In genomic region chr20:539236-539635, GRCh38 we compare ENCODE assay signal across 14 cellular contexts. TPM values are rescaled to one million over a fixed set of nuclear protein-coding genes. Genes with fewer than 3 reads are reported as not detected.
A peak's percentile ranks its signal among the peaks of the same experiment; 100 is the strongest.
DNase-seq lines count a peak whose midpoint lies in the region; ATAC-seq and TF ChIP-seq lines count a peak whose summit lies in the region.
"Had no signal": no experiment of that assay in that cellular context is flagged by ENCODE, and none has a peak within 500 bp of the region (broad histone marks: within the 10 kb centered on the region; RNA-seq: fewer than 3 reads in every experiment).

No MANE protein-coding gene starts in this region.

- H3K4me1 Mint-ChIP-seq in activated CD8-positive, alpha-beta T cell treated with anti-CD3 and anti-CD28 coated beads for 36 hours (ENCODE audit: low read depth), result peaks cover 80% of the 10 kb centered on the region
- H3K4me1 Mint-ChIP-seq in activated CD8-positive, alpha-beta T cell treated with anti-CD3 and anti-CD28 coated beads, Interleukin-2, amount 10 ng/mL, durations not matched to agents 7 days and 5 days (ENCODE audit: low read depth), result peaks cover 68% of the 10 kb centered on the region
- peaks cover 53 to 95% of the 10 kb centered on the region in 2 donors for H3K4me1 Mint-ChIP-seq in stimulated activated naive B cell treated with anti-CD40 and anti-IgM and Interleukin-4, amounts not matched to agents 10 μg/mL and 1 μg/mL and 100 μg/mL, for 72 hours
- H3K4me1 Mint-ChIP-seq in stimulated activated memory B cell treated with anti-CD40 and anti-IgM and Interleukin-4, amounts not matched to agents 10 μg/mL and 1 μg/mL and 100 μg/mL, for 72 hours, result peaks cover 84% of the 10 kb centered on the region

- peaks cover 56% of the 10 kb centered on the region for H3K4me1 ChIP-seq in OCI-LY3 (ENCODE audit: low read length)

- intact Hi-C loops in activated CD8-positive, alpha-beta T cell treated with anti-CD3 and anti-CD28 coated beads for 36 hours (cut with micrococcal nuclease), result no loop called here

- H3K9ac ChIP-seq in OCI-LY3 (ENCODE audit: low read length), result no peak overlapping the region

- peaks cover 7% of the 10 kb centered on the region; the same call in 1 of the 2 replicates for H3K9me3 ChIP-seq in OCI-LY3 (ENCODE audit: insufficient read depth, low read length)
- H3K9me3 ChIP-seq: prostate gland had no signal

- H3K79me2 ChIP-seq in OCI-LY3 (ENCODE audit: low read length), result peaks cover 94% of the 10 kb centered on the region

- H3K27me3 ChIP-seq in OCI-LY3 (ENCODE audit: low read depth, low read length), result no peaks in the 10 kb centered on the region
- H3K27me3 ChIP-seq in H7 (ENCODE audit: control insufficient read depth, insufficient read depth, low read length), result no peaks in the 10 kb centered on the region
- H3K27me3 ChIP-seq: cardiac muscle cell had no signal

- peaks cover 87% of the 10 kb centered on the region for H4K20me1 ChIP-seq in OCI-LY3 (ENCODE audit: insufficient read depth, low read length)

- H3K27ac Mint-ChIP-seq in activated CD8-positive, alpha-beta T cell treated with anti-CD3 and anti-CD28 coated beads for 36 hours, result peak overlapping the region; percentile 35
- no peak overlapping the region for H3K27ac Mint-ChIP-seq in activated CD8-positive, alpha-beta T cell treated with anti-CD3 and anti-CD28 coated beads, Interleukin-2, amount 10 ng/mL, durations not matched to agents 7 days and 5 days
- H3K27ac Mint-ChIP-seq in stimulated activated naive B cell treated with anti-CD40 and anti-IgM and Interleukin-4, amounts not matched to agents 10 μg/mL and 1 μg/mL and 100 μg/mL, for 72 hours, result peak overlapping the region; percentile 7
- H3K27ac Mint-ChIP-seq in stimulated activated memory B cell treated with anti-CD40 and anti-IgM and Interleukin-4, amounts not matched to agents 10 μg/mL and 1 μg/mL and 100 μg/mL, for 72 hours, result no peak overlapping the region

- H3K9me3 Mint-ChIP-seq in activated CD8-positive, alpha-beta T cell treated with anti-CD3 and anti-CD28 coated beads for 36 hours, result peaks cover 2% of the 10 kb centered on the region
- peaks cover 3% of the 10 kb centered on the region for H3K9me3 Mint-ChIP-seq in activated CD8-positive, alpha-beta T cell treated with anti-CD3 and anti-CD28 coated beads, Interleukin-2, amount 10 ng/mL, durations not matched to agents 7 days and 5 days (ENCODE audit: insufficient read depth)
- peaks cover 2 to 5% of the 10 kb centered on the region in 2 donors for H3K9me3 Mint-ChIP-seq in stimulated activated naive B cell treated with anti-CD40 and anti-IgM and Interleukin-4, amounts not matched to agents 10 μg/mL and 1 μg/mL and 100 μg/mL, for 72 hours
- H3K9me3 Mint-ChIP-seq in stimulated activated memory B cell treated with anti-CD40 and anti-IgM and Interleukin-4, amounts not matched to agents 10 μg/mL and 1 μg/mL and 100 μg/mL, for 72 hours, result no peaks in the 10 kb centered on the region

- H2AFZ ChIP-seq in OCI-LY3 (ENCODE audit: low read depth, low read length), result no peak overlapping the region

- no peaks in the 10 kb centered on the region for H3K27me3 Mint-ChIP-seq in activated CD8-positive, alpha-beta T cell treated with anti-CD3 and anti-CD28 coated beads for 36 hours
- no peaks in the 10 kb centered on the region for H3K27me3 Mint-ChIP-seq in activated CD8-positive, alpha-beta T cell treated with anti-CD3 and anti-CD28 coated beads, Interleukin-2, amount 10 ng/mL, durations not matched to agents 7 days and 5 days (ENCODE audit: low read depth)
- no peaks in the 10 kb centered on the region for H3K27me3 Mint-ChIP-seq in stimulated activated naive B cell treated with anti-CD40 and anti-IgM and Interleukin-4, amounts not matched to agents 10 μg/mL and 1 μg/mL and 100 μg/mL, for 72 hours
- H3K27me3 Mint-ChIP-seq in stimulated activated memory B cell treated with anti-CD40 and anti-IgM and Interleukin-4, amounts not matched to agents 10 μg/mL and 1 μg/mL and 100 μg/mL, for 72 hours, result no peaks in the 10 kb centered on the region

- no peak for DNase-seq in activated CD8-positive, alpha-beta T cell treated with anti-CD3 and anti-CD28 coated beads for 36 hours
- no peak for DNase-seq in activated CD8-positive, alpha-beta T cell treated with anti-CD3 and anti-CD28 coated beads, Interleukin-2, amount 10 ng/mL, durations not matched to agents 7 days and 5 days
- no peak for DNase-seq in epithelial cell of proximal tubule (ENCODE audit: low read depth)
- no peak for DNase-seq in stimulated activated naive B cell treated with anti-CD40 and anti-IgM and Interleukin-4, amounts not matched to agents 10 μg/mL and 1 μg/mL and 100 μg/mL, for 72 hours
- no peak for DNase-seq in H7
- DNase-seq in activated CD8-positive, alpha-beta memory T cell treated with anti-CD3 and anti-CD28 coated beads, Interleukin-2, amount 50 U/mL, for 48 hours, result no peak
- DNase-seq: activated naive CD4-positive, alpha-beta T cell treated with anti-CD3 and anti-CD28 coated beads, Interleukin-2, amount 50 U/mL, for 16 hours; NCI-H1048; WERI-Rb-1 had no signal

- H3K36me3 Mint-ChIP-seq in activated CD8-positive, alpha-beta T cell treated with anti-CD3 and anti-CD28 coated beads for 36 hours (ENCODE audit: low read depth), result peaks cover 63% of the 10 kb centered on the region
- H3K36me3 Mint-ChIP-seq in activated CD8-positive, alpha-beta T cell treated with anti-CD3 and anti-CD28 coated beads, Interleukin-2, amount 10 ng/mL, durations not matched to agents 7 days and 5 days (ENCODE audit: low read depth), result peaks cover 62% of the 10 kb centered on the region
- peaks cover 27 to 51% of the 10 kb centered on the region in 2 donors for H3K36me3 Mint-ChIP-seq in stimulated activated naive B cell treated with anti-CD40 and anti-IgM and Interleukin-4, amounts not matched to agents 10 μg/mL and 1 μg/mL and 100 μg/mL, for 72 hours
- H3K36me3 Mint-ChIP-seq in stimulated activated memory B cell treated with anti-CD40 and anti-IgM and Interleukin-4, amounts not matched to agents 10 μg/mL and 1 μg/mL and 100 μg/mL, for 72 hours, result peaks cover 30% of the 10 kb centered on the region

- no peak for TF ChIP-seq CTCF in activated CD8-positive, alpha-beta T cell treated with anti-CD3 and anti-CD28 coated beads for 36 hours (IDR thresholded peaks at IDR 0.05)
- TF ChIP-seq CTCF in OCI-LY3 (IDR thresholded peaks at IDR 0.05; ENCODE audit: low read depth, low read length) (no peak), epithelial cell of proximal tubule (conservative IDR thresholded peaks at IDR 0.05; ENCODE audit: low read depth, low read length) (no peak)

- ATAC-seq in activated CD8-positive, alpha-beta T cell treated with anti-CD3 and anti-CD28 coated beads for 36 hours, result no peak
- ATAC-seq in activated CD8-positive, alpha-beta T cell treated with anti-CD3 and anti-CD28 coated beads, Interleukin-2, amount 10 ng/mL, durations not matched to agents 7 days and 5 days, result no peak
- ATAC-seq in stimulated activated naive B cell treated with anti-CD40 and anti-IgM and Interleukin-4, amounts not matched to agents 10 μg/mL and 1 μg/mL and 100 μg/mL, for 72 hours (replicated peaks), result no peak
- ATAC-seq in stimulated activated memory B cell treated with anti-CD40 and anti-IgM and Interleukin-4, amounts not matched to agents 10 μg/mL and 1 μg/mL and 100 μg/mL, for 72 hours, result no peak
- ATAC-seq: SK-N-SH treated with all-trans-retinoic acid at 6 μM for 48 hours had no signal

- POLR2A ChIA-PET in activated CD8-positive, alpha-beta T cell treated with anti-CD3 and anti-CD28 coated beads for 36 hours (lab: Charles Lee), result interaction anchor here (0.9 to 1.3 kb wide), 4 partner anchors 8 to 45 kb away, joined by 3 to 5 read pairs (median 4); no protein-coding TSS in a partner anchor
- POLR2A ChIA-PET in activated CD8-positive, alpha-beta T cell treated with anti-CD3 and anti-CD28 coated beads, Interleukin-2, amount 10 ng/mL, durations not matched to agents 7 days and 5 days (lab: Charles Lee), result no interaction called here

- 0 out of 2 replicates have a peak overlapping the region, but pooled peaks have one; percentile 4 for H3K4me2 ChIP-seq in OCI-LY3 (ENCODE audit: low read length)

- H3K36me3 ChIP-seq in OCI-LY3 (replicated peaks; ENCODE audit: low read depth, low read length), result peaks cover 34% of the 10 kb centered on the region
- H3K36me3 ChIP-seq in H7 (replicated peaks; ENCODE audit: control insufficient read depth, insufficient read depth, low read length), result peaks cover 3% of the 10 kb centered on the region; the same call in 1 of the 2 replicates
- H3K36me3 ChIP-seq: cardiac muscle cell, prostate gland had no signal

- no peak overlapping the region for H3K27ac ChIP-seq in OCI-LY3 (ENCODE audit: low read length)
- H3K27ac ChIP-seq: cardiac muscle cell, prostate gland, WERI-Rb-1 had no signal

- CTCF ChIA-PET in activated CD8-positive, alpha-beta T cell treated with anti-CD3 and anti-CD28 coated beads for 36 hours (lab: Charles Lee), result interaction anchor here (0.5 to 6.7 kb wide), 2 partner anchors 102 to 107 kb away, joined by 3 to 31 read pairs; no protein-coding TSS in a partner anchor
- CTCF ChIA-PET in activated CD8-positive, alpha-beta T cell treated with anti-CD3 and anti-CD28 coated beads, Interleukin-2, amount 10 ng/mL, durations not matched to agents 7 days and 5 days (lab: Charles Lee), result interaction anchor here (1.1 to 1.6 kb wide), 2 partner anchors 19 to 106 kb away, joined by 4 read pairs; no protein-coding TSS in a partner anchor

- H3K4me3 ChIP-seq in OCI-LY3 (ENCODE audit: low read length) (no peak overlapping the region), epithelial cell of proximal tubule (ENCODE audit: low read depth, low read length) (peak overlapping the region; percentile 24), H7 (ENCODE audit: insufficient read depth, low read depth, low read length) (no peak overlapping the region)
- H3K4me3 ChIP-seq: cardiac muscle cell, prostate gland had no signal

- H3K4me3 Mint-ChIP-seq in activated CD8-positive, alpha-beta T cell treated with anti-CD3 and anti-CD28 coated beads for 36 hours, result no peak overlapping the region
- H3K4me3 Mint-ChIP-seq in activated CD8-positive, alpha-beta T cell treated with anti-CD3 and anti-CD28 coated beads, Interleukin-2, amount 10 ng/mL, durations not matched to agents 7 days and 5 days, result no peak overlapping the region
- no peak overlapping the region for H3K4me3 Mint-ChIP-seq in stimulated activated naive B cell treated with anti-CD40 and anti-IgM and Interleukin-4, amounts not matched to agents 10 μg/mL and 1 μg/mL and 100 μg/mL, for 72 hours
- H3K4me3 Mint-ChIP-seq in stimulated activated memory B cell treated with anti-CD40 and anti-IgM and Interleukin-4, amounts not matched to agents 10 μg/mL and 1 μg/mL and 100 μg/mL, for 72 hours, result no peak overlapping the region

RNA-seq across cellular contexts. Expression of gene CSNK2A1, which starts 4.4 kb away (rescaled TPM):
- 100 to 1,000 TPM; 169 to 174 TPM for total RNA-seq in activated CD8-positive, alpha-beta T cell treated with anti-CD3 and anti-CD28 coated beads for 36 hours
- 100 to 1,000 TPM; 116 to 121 TPM for total RNA-seq in activated CD8-positive, alpha-beta T cell treated with anti-CD3 and anti-CD28 coated beads, Interleukin-2, amount 10 ng/mL, durations not matched to agents 7 days and 5 days
- total RNA-seq in epithelial cell of proximal tubule, result 84.8 and 112 TPM in 2 replicates
- total RNA-seq in H7 (2014; rRNA removed; shearing (Covaris generic)), result 124 and 187 TPM in 2 replicates

Comparison
In these comparisons a context has a peak if more than half of its experiments do, and no peak if none do; other contexts are left out.
1. H3K27ac Mint-ChIP-seq: peak in activated CD8-positive, alpha-beta T cell treated with anti-CD3 and anti-CD28 coated beads for 36 hours (single experiment) and stimulated activated naive B cell treated with anti-CD40 and anti-IgM and Interleukin-4, amounts not matched to agents 10 μg/mL and 1 μg/mL and 100 μg/mL, for 72 hours (single experiment); none in activated CD8-positive, alpha-beta T cell treated with anti-CD3 and anti-CD28 coated beads, Interleukin-2, amount 10 ng/mL, durations not matched to agents 7 days and 5 days (single experiment) and stimulated activated memory B cell treated with anti-CD40 and anti-IgM and Interleukin-4, amounts not matched to agents 10 μg/mL and 1 μg/mL and 100 μg/mL, for 72 hours (single experiment).